In the genomic region with DNA sequence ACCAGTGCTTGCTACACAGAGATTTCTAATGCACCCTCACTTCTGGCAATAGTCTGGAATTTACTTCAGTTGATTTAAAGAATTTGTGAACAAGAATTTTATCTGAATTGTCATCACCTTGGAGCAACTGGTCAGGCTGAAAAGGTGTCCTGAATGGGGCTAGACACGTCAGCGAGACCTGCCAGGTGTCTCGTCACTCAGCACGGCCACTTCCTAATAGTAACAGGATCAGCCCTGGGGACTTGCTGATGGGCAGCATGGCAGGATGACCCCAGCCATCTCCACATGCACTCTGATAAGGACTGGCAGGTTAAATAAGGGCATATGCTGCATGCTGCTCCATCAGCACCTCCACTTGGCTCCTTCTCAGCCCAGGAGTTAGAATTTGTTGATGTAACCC, we compare ENCODE assay signal across 35 cellular contexts.
A peak's percentile ranks its signal among the peaks of the same experiment; 100 is the strongest.
DNase-seq lines count a peak whose midpoint lies in the region; ATAC-seq and TF ChIP-seq lines count a peak whose summit lies in the region.
"Had no signal": no experiment of that assay in that cellular context is flagged by ENCODE, and none has a peak within 500 bp of the region (broad histone marks: within the 10 kb centered on the region; RNA-seq: fewer than 3 reads in every experiment).

No MANE protein-coding gene starts in this region.

- no peak overlapping the region for H3K4me3 ChIP-seq in OCI-LY1 (ENCODE audit: low read depth, low read length, poor library complexity, severe bottlenecking)
- H3K4me3 ChIP-seq in body of pancreas = no peak overlapping the region
- H3K4me3 ChIP-seq in mesenchymal stem cell (ENCODE audit: insufficient read depth in 1 of 2, low read depth in 1 of 2, low read length in 2 of 2) = no peak overlapping the region
- H3K4me3 ChIP-seq in upper lobe of right lung = no peak overlapping the region
- H3K4me3 ChIP-seq: coronary artery, Peyer's patch, smooth muscle cell, thoracic aorta had no signal

- no peak overlapping the region for H4K8ac ChIP-seq in mesenchymal stem cell (ENCODE audit: low read length)

- H3K9me3 ChIP-seq in OCI-LY1 (ENCODE audit: low read length) = no peaks in the 10 kb centered on the region
- no peaks in the 10 kb centered on the region for H3K9me3 ChIP-seq in body of pancreas
- no peaks in the 10 kb centered on the region for H3K9me3 ChIP-seq in mesenchymal stem cell (ENCODE audit: control insufficient read depth, low read length)
- no peaks in the 10 kb centered on the region for H3K9me3 ChIP-seq in upper lobe of right lung
- H3K9me3 ChIP-seq: neutrophil, Peyer's patch, thoracic aorta had no signal

- TF ChIP-seq CTCF in OCI-LY1 (IDR thresholded peaks at IDR 0.05; ENCODE audit: low read length) (no peak), body of pancreas (IDR thresholded peaks at IDR 0.05) (no peak), upper lobe of right lung (IDR thresholded peaks at IDR 0.05) (no peak)

- H4K91ac ChIP-seq in mesenchymal stem cell (ENCODE audit: low read length) = no peak overlapping the region

- H3K27ac ChIP-seq in OCI-LY1 (ENCODE audit: low read depth, low read length, poor library complexity, severe bottlenecking) = peak overlapping the region; percentile 96
- H3K27ac ChIP-seq in body of pancreas = peak overlapping the region in 3 of 4 donors; percentile 46 to 72 (median 67)
- H3K27ac ChIP-seq in mesenchymal stem cell (ENCODE audit: low read length, poor library complexity, severe bottlenecking) = no peak overlapping the region
- peak overlapping the region; percentile 30 for H3K27ac ChIP-seq in upper lobe of right lung
- H3K27ac ChIP-seq: C4-2B, epithelial cell of prostate, neutrophil had no signal

- H2AK5ac ChIP-seq in mesenchymal stem cell (ENCODE audit: low read length, severe bottlenecking) = peak overlapping the region; percentile 20

- H2AFZ ChIP-seq in OCI-LY1 (ENCODE audit: low read length) (no peak overlapping the region), mesenchymal stem cell (ENCODE audit: low read depth, low read length) (no peak overlapping the region)

- no peaks in the 10 kb centered on the region for H3K79me2 ChIP-seq in OCI-LY1 (ENCODE audit: insufficient read depth, low read length)

- no peak overlapping the region for H2BK15ac ChIP-seq in mesenchymal stem cell (ENCODE audit: low read depth, poor library complexity, severe bottlenecking)

- H3K4me1 ChIP-seq in OCI-LY1 (ENCODE audit: insufficient read depth, low read length, severe bottlenecking) (peaks cover 98% of the 10 kb centered on the region), body of pancreas (peaks cover 77% of the 10 kb centered on the region), mesenchymal stem cell (ENCODE audit: control insufficient read depth, insufficient read depth, low read depth, low read length) (peaks cover 10% of the 10 kb centered on the region), upper lobe of right lung (peaks cover 41% of the 10 kb centered on the region)

- no peaks in the 10 kb centered on the region for H4K20me1 ChIP-seq in OCI-LY1 (ENCODE audit: insufficient read depth, low read length)

- no peak overlapping the region; the same call in 1 of the 2 replicates for H3K9ac ChIP-seq in OCI-LY1 (ENCODE audit: low read length)
- no peak overlapping the region for H3K9ac ChIP-seq in mesenchymal stem cell (ENCODE audit: low read length)

- H3K23ac ChIP-seq in mesenchymal stem cell (ENCODE audit: low read length in 2 of 2) = no peak overlapping the region

- 80 to 97% methylated on average over 4 of the region's 4 CpGs for WGBS in body of pancreas, 2 donors
- WGBS in mesenchymal stem cell = 95% methylated on average over 4 of the region's 4 CpGs

- no peak overlapping the region for H3K14ac ChIP-seq in mesenchymal stem cell (ENCODE audit: low read length in 2 of 2)

- DNase-seq in body of pancreas (no peak), mesenchymal stem cell (no peak), upper lobe of right lung (no peak), occipital lobe (lab: John Stamatoyannopoulos, UW) (no peak)
- DNase-seq in activated CD4-positive, CD25-positive, alpha-beta regulatory T cell treated with anti-CD3 and anti-CD28 coated beads, Interleukin-2, amount 50 U/mL, for 72 hours = no peak
- DNase-seq: activated CD4-positive, alpha-beta T cell treated with anti-CD3 and anti-CD28 coated beads, Interleukin-2, amount 10 ng/mL, durations not matched to agents 7 days and 5 days; activated gamma-delta T cell; activated naive CD8-positive, alpha-beta T cell treated with anti-CD3 and anti-CD28 coated beads for 36 hours; activated T-cell treated with anti-CD3 and anti-CD28 coated beads, Interleukin-2, amount 50 U/mL, for 1 hour; anterior cingulate cortex; COR-L47; DMS79 treated with DMSO at 0.1 percent for 48 hours; effector CD8-positive, alpha-beta T cell; GF-D8; Karpas-422; midbrain; naive thymus-derived CD4-positive, alpha-beta T cell; NCI-H1417 treated with DMSO at 0.1 percent for 48 hours; NCI-H2029 treated with DMSO at 0.1 percent for 48 hours; NCI-H2227 treated with DMSO at 0.1 percent for 48 hours; NCI-H526; NK-92 treated with Interleukin-12 subunit alpha and Interleukin-12 subunit beta, amount 100 ng/mL, for 24 hours; Peyer's patch; SIG-M5; SW 1271; T-helper 9 cell had no signal

- H3K27me3 ChIP-seq in OCI-LY1 (ENCODE audit: insufficient read depth, low read length) = no peaks in the 10 kb centered on the region
- H3K27me3 ChIP-seq in body of pancreas = no peaks in the 10 kb centered on the region
- H3K27me3 ChIP-seq in mesenchymal stem cell (ENCODE audit: control insufficient read depth in 1 of 2, insufficient read depth in 1 of 2, low read length in 2 of 2) = no peaks in the 10 kb centered on the region
- no peaks in the 10 kb centered on the region for H3K27me3 ChIP-seq in upper lobe of right lung
- H3K27me3 ChIP-seq: neutrophil, Peyer's patch had no signal

- H3K4ac ChIP-seq in mesenchymal stem cell (ENCODE audit: low read depth in 1 of 2, low read length in 2 of 2) = no peak overlapping the region

- no peak overlapping the region for H2BK12ac ChIP-seq in mesenchymal stem cell (ENCODE audit: low read length in 2 of 2)

- H3K9me2 ChIP-seq in OCI-LY1 (ENCODE audit: low read depth, low read length) = no peaks in the 10 kb centered on the region

- H2BK120ac ChIP-seq in mesenchymal stem cell (ENCODE audit: low read depth, low read length) = no peak overlapping the region

- ATAC-seq in body of pancreas (no peak), upper lobe of right lung (no peak), HG03095 (IDR thresholded peaks at IDR 0.05; ENCODE audit: unreplicated experiment) (no peak)
- ATAC-seq: HCT116; naive thymus-derived CD4-positive, alpha-beta T cell had no signal

- H3K79me1 ChIP-seq in mesenchymal stem cell (replicated peaks; ENCODE audit: low read length, poor library complexity, severe bottlenecking) = no peaks in the 10 kb centered on the region

- intact Hi-C loops in body of pancreas (cut with DNase I) = no loop called here
- intact Hi-C loops in upper lobe of right lung (cut with DNase I) = no loop called here

- TF ChIP-seq POLR2A in body of pancreas (IDR thresholded peaks at IDR 0.05) = no peak

- no peaks in the 10 kb centered on the region for H3F3A ChIP-seq in OCI-LY1 (ENCODE audit: insufficient read depth, low read length)

- no peak overlapping the region for H2BK5ac ChIP-seq in mesenchymal stem cell (ENCODE audit: low read depth, low read length, poor library complexity, severe bottlenecking)

- H3K4me2 ChIP-seq in OCI-LY1 (ENCODE audit: low read length) (no peak overlapping the region; the same call in 1 of the 2 replicates), mesenchymal stem cell (ENCODE audit: low read length, poor library complexity, severe bottlenecking) (no peak overlapping the region)
- H3K4me2 ChIP-seq: smooth muscle cell had no signal

- H3K36me3 ChIP-seq in OCI-LY1 (ENCODE audit: insufficient read depth, low read length) (no peaks in the 10 kb centered on the region), body of pancreas (replicated peaks in 1 of 2; ENCODE audit: insufficient read depth in 1 of 2, low read depth in 2 of 2) (no peaks in the 10 kb centered on the region), mesenchymal stem cell (ENCODE audit: control insufficient read depth in 1 of 2, insufficient read depth in 2 of 2, low read depth in 1 of 2, low read length in 2 of 2) (no peaks in the 10 kb centered on the region), upper lobe of right lung (no peaks in the 10 kb centered on the region)
- H3K36me3 ChIP-seq: neutrophil, Peyer's patch, thoracic aorta had no signal

- H3K18ac ChIP-seq in mesenchymal stem cell (ENCODE audit: low read depth in 1 of 2, low read length in 2 of 2) = no peak overlapping the region
